1 cellular context compared by ENCODE assay signal in the genomic region with DNA sequence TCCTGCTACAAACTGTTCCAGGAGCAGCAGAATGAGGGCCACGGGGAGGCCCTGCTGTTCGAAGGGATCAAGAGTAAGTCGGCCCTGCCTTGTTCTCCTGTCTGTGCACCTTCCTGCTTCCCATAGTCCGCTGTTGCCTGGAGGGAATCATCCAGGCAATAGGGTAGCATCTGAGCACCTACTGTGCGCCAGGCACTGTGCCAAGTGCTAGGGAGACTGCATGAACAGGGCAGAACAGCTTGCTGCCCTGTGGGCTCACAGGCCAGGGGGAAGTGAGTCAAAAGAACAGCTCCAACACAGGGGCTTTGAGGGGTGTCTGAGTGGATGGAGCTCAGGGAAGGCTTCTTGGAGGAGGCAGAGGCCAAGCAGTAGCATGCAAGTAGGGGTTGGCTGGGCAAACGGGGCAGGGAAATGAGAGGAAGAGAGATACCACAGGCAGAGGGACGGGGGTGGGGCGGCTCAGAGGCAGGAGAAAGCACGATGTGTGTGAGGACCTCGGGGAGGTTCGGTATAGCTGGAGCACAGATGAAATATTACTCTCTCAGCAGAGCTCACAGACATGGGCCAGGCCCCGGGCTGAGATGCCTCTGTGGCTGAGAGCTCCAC.
TF ChIP-seq lines count a peak whose summit lies in the region.

No MANE protein-coding gene starts in this region.

TF ChIP-seq in H1, 55 proteins besides CTCF, POLR2A, EP300 and RAD21:
- TF ChIP-seq JUN (IDR thresholded peaks at IDR 0.05; ENCODE audit: low read depth, low read length) = no peak
- TF ChIP-seq, protein P1, sequence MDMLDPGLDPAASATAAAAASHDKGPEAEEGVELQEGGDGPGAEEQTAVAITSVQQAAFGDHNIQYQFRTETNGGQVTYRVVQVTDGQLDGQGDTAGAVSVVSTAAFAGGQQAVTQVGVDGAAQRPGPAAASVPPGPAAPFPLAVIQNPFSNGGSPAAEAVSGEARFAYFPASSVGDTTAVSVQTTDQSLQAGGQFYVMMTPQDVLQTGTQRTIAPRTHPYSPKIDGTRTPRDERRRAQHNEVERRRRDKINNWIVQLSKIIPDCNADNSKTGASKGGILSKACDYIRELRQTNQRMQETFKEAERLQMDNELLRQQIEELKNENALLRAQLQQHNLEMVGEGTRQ (IDR thresholded peaks at IDR 0.05; ENCODE audit: low read length) = no peak
- TF ChIP-seq SAP30 (IDR thresholded peaks at IDR 0.05; ENCODE audit: insufficient read depth, insufficient replicate concordance, low read length) = no peak
- no peak for TF ChIP-seq SP2 (IDR thresholded peaks at IDR 0.05; ENCODE audit: low read length)
- TF ChIP-seq CHD2 (IDR thresholded peaks at IDR 0.05; ENCODE audit: low read length) = no peak
- no peak for TF ChIP-seq KDM5A (IDR thresholded peaks at IDR 0.05; ENCODE audit: low read length)
- TF ChIP-seq SUZ12 (IDR thresholded peaks at IDR 0.05; ENCODE audit: low read length) = no peak
- no peak for TF ChIP-seq PHF8 (conservative IDR thresholded peaks at IDR 0.05; ENCODE audit: low read depth, low read length)
- no peak for TF ChIP-seq NANOG (IDR thresholded peaks at IDR 0.05; ENCODE audit: insufficient read depth, low read depth, low read length, poor library complexity, severe bottlenecking)
- TF ChIP-seq TAF7 (optimal IDR thresholded peaks at IDR 0.05; ENCODE audit: borderline replicate concordance, low read depth, low read length) = no peak
- TF ChIP-seq NRF1 (IDR thresholded peaks at IDR 0.05; ENCODE audit: low read depth, low read length) = no peak
- no peak for TF ChIP-seq CBX8 (IDR thresholded peaks at IDR 0.05; ENCODE audit: borderline replicate concordance, low read depth, low read length)
- TF ChIP-seq EGR1 (IDR thresholded peaks at IDR 0.05; ENCODE audit: borderline replicate concordance, low read depth, low read length) = no peak
- TF ChIP-seq BRCA1 (IDR thresholded peaks at IDR 0.05; ENCODE audit: low read depth, low read length) = no peak
- TF ChIP-seq, protein P2, sequence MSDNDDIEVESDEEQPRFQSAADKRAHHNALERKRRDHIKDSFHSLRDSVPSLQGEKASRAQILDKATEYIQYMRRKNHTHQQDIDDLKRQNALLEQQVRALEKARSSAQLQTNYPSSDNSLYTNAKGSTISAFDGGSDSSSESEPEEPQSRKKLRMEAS (IDR thresholded peaks at IDR 0.05) = no peak
- TF ChIP-seq EZH2 (IDR thresholded peaks at IDR 0.05; ENCODE audit: low read depth, low read length, severe bottlenecking) = no peak
- no peak for TF ChIP-seq SIX5 (IDR thresholded peaks at IDR 0.05; ENCODE audit: low read depth, low read length)
- no peak for TF ChIP-seq SIRT6 (IDR thresholded peaks at IDR 0.05; ENCODE audit: low read length)
- TF ChIP-seq GABPA (IDR thresholded peaks at IDR 0.05; ENCODE audit: borderline replicate concordance, insufficient read depth, low read length) = no peak
